Comparison of ENCODE assay signal across 13 cellular contexts in the genomic region with DNA sequence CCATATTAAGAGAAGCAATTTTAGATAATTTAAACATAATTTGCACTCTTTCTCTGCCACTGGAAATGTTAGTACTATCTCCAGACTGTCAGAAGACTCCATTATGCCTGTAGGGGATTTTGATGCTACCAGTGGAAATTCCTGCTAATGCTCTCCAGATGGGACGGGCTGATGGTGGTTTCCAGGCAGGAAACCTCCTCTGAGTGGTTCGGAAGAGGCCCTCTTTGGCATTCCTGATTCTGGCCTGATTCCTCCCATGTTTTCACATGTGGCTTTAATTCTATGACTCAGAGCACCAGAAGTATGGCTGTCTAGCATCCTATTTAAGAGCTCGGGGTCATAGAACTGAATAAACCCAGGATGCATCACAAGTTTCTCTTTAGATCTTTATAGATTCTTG.
A peak's percentile ranks its signal among the peaks of the same experiment; 100 is the strongest.
DNase-seq lines count a peak whose midpoint lies in the region; ATAC-seq and TF ChIP-seq lines count a peak whose summit lies in the region.
"Had no signal": no experiment of that assay in that cellular context is flagged by ENCODE, and none has a peak within 500 bp of the region (broad histone marks: within the 10 kb centered on the region; RNA-seq: fewer than 3 reads in every experiment).

No MANE protein-coding gene starts in this region.

- peak overlapping the region; percentile 73; the same call in 1 of the 2 replicates for H3K9ac ChIP-seq in SK-N-SH

- WGBS in SK-N-SH (ENCODE audit: low lambda C conversion rate) = 6% methylated on average over 3 of the region's 3 CpGs
- 49 to 71% methylated on average over 3 of the region's 3 CpGs for WGBS in thyroid gland, 2 donors

- peaks cover 19% of the 10 kb centered on the region for H3F3A ChIP-seq in SK-N-SH (replicated peaks; ENCODE audit: insufficient read depth)

- intact Hi-C loops in thyroid gland (cut with DNase I) = no loop called here

- TF ChIP-seq CTCF in SK-N-SH (IDR thresholded peaks at IDR 0.05) = no peak
- no peak for TF ChIP-seq CTCF in retinal pigment epithelial cell (conservative IDR thresholded peaks at IDR 0.05; ENCODE audit: low read depth, low read length)
- TF ChIP-seq CTCF in thyroid gland (IDR thresholded peaks at IDR 0.05) = no peak

- no peaks in the 10 kb centered on the region for H3K36me3 ChIP-seq in SK-N-SH (replicated peaks in 1 of 2; ENCODE audit: control insufficient read depth in 1 of 2, insufficient read depth in 2 of 2, low read length in 1 of 2)
- no peaks in the 10 kb centered on the region for H3K36me3 ChIP-seq in thyroid gland
- H3K36me3 ChIP-seq: WERI-Rb-1 had no signal

- H3K4me3 ChIP-seq in SK-N-SH (ENCODE audit: low read depth in 2 of 2, low read length in 1 of 2) (peak overlapping the region; percentile 33 to 45; a peak in 3 of 4 replicates), retinal pigment epithelial cell (ENCODE audit: low read length) (no peak overlapping the region), thyroid gland (replicated peaks in 1 of 3) (no peak overlapping the region)

- H3K27ac ChIP-seq in SK-N-SH (ENCODE audit: low read depth in 2 of 2, low read length in 1 of 2) (peak overlapping the region; percentile 98 to 100), thyroid gland (no peak overlapping the region)
- H3K27ac ChIP-seq: WERI-Rb-1 had no signal

- no peaks in the 10 kb centered on the region for H4K20me1 ChIP-seq in SK-N-SH (ENCODE audit: insufficient read depth)

- H3K9me3 ChIP-seq in SK-N-SH (no peaks in the 10 kb centered on the region), thyroid gland (no peaks in the 10 kb centered on the region)

- H3K4me1 ChIP-seq in SK-N-SH (ENCODE audit: control insufficient read depth in 1 of 2, insufficient read depth in 2 of 2, low read depth in 1 of 2, low read length in 1 of 2) (peaks cover 20 to 39% of the 10 kb centered on the region in 2 experiments), thyroid gland (no peaks in the 10 kb centered on the region)

- no peaks in the 10 kb centered on the region for H3K9me2 ChIP-seq in SK-N-SH

- CTCF ChIA-PET in SK-N-SH (lab: Yijun Ruan, JAX) = interaction anchor here (0.6 to 1.1 kb wide), 2 partner anchors 68 to 70 kb away, joined by 3 to 5 read pairs; no protein-coding TSS in a partner anchor

- H3K27me3 ChIP-seq in SK-N-SH (ENCODE audit: insufficient read depth) = no peaks in the 10 kb centered on the region
- H3K27me3 ChIP-seq in thyroid gland = no peaks in the 10 kb centered on the region

- POLR2A ChIA-PET in SK-N-SH (lab: Yijun Ruan, JAX) = no interaction called here

- peak; percentile 96 to 98 for TF ChIP-seq EP300 in SK-N-SH (IDR thresholded peaks at IDR 0.05; ENCODE audit: borderline replicate concordance in 1 of 2, low read depth in 1 of 2, low read length in 1 of 2)

- no peak for TF ChIP-seq POLR2A in thyroid gland (IDR thresholded peaks at IDR 0.05)

- H2AFZ ChIP-seq in SK-N-SH (ENCODE audit: low read depth) = no peak overlapping the region

- peak; percentile 89 for DNase-seq in GM03348 (ENCODE audit: low spot score)
- DNase-seq in SK-N-SH = peak; percentile 57
- peak; percentile 94 for DNase-seq in fibroblast of the conjunctiva (ENCODE audit: low read depth)
- DNase-seq in retinal pigment epithelial cell (ENCODE audit: low read depth) = peak; percentile 41
- no peak for DNase-seq in germinal center (ENCODE audit: low spot score)
- no peak for DNase-seq in UCSD-AML1 (lab: John Stamatoyannopoulos, UW; ENCODE audit: unreplicated experiment)
- no peak for DNase-seq in thyroid gland
- DNase-seq: DMS153, naive B cell, NCI-H187 treated with DMSO at 0.1 percent for 48 hours, substantia nigra, WERI-Rb-1 had no signal

- peak overlapping the region; percentile 81 for H3K4me2 ChIP-seq in SK-N-SH

- no peaks in the 10 kb centered on the region for H3K79me2 ChIP-seq in SK-N-SH (ENCODE audit: insufficient read depth)

- TF ChIP-seq RAD21 in SK-N-SH (IDR thresholded peaks at IDR 0.05; ENCODE audit: low read length) = peak; percentile 40

- no peak for ATAC-seq in HG03442 (IDR thresholded peaks at IDR 0.05; ENCODE audit: unreplicated experiment)

TF ChIP-seq in SK-N-SH, 30 proteins besides CTCF, POLR2A, EP300 and RAD21 (continues in another document):
- peak; percentile 74 for TF ChIP-seq YY1 (IDR thresholded peaks at IDR 0.05; ENCODE audit: low read depth)
- TF ChIP-seq NRF1 (IDR thresholded peaks at IDR 0.05; ENCODE audit: low read depth, low read length) = no peak
- peak; percentile 88; the same call in 1 of the 2 replicates for TF ChIP-seq SIN3A (IDR thresholded peaks at IDR 0.05; ENCODE audit: borderline replicate concordance, low read depth, low read length)
- TF ChIP-seq RXRA (IDR thresholded peaks at IDR 0.05; ENCODE audit: borderline replicate concordance, low read depth) = peak; percentile 95
- TF ChIP-seq, protein P1, sequence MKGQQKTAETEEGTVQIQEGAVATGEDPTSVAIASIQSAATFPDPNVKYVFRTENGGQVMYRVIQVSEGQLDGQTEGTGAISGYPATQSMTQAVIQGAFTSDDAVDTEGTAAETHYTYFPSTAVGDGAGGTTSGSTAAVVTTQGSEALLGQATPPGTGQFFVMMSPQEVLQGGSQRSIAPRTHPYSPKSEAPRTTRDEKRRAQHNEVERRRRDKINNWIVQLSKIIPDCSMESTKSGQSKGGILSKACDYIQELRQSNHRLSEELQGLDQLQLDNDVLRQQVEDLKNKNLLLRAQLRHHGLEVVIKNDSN (IDR thresholded peaks at IDR 0.05; ENCODE audit: borderline replicate concordance, low read depth) = peak; percentile 45; the same call in 1 of the 2 replicates
- TF ChIP-seq MEF2A (IDR thresholded peaks at IDR 0.05; ENCODE audit: borderline replicate concordance, low read depth) = peak; percentile 75; the same call in 1 of the 2 replicates
- TF ChIP-seq FOXJ3 (CRISPR knock-in tag; IDR thresholded peaks at IDR 0.05) = peak; percentile 70; the same call in 1 of the 2 replicates
- TF ChIP-seq MXI1 (IDR thresholded peaks at IDR 0.05; ENCODE audit: low read depth, low read length) = no peak
- TF ChIP-seq POLR2AphosphoS5 (IDR thresholded peaks at IDR 0.05; ENCODE audit: low read depth, low read length) = peak; percentile 96
- TF ChIP-seq RCOR1 (IDR thresholded peaks at IDR 0.05; ENCODE audit: low read length) = peak; percentile 97
- TF ChIP-seq, protein P2, sequence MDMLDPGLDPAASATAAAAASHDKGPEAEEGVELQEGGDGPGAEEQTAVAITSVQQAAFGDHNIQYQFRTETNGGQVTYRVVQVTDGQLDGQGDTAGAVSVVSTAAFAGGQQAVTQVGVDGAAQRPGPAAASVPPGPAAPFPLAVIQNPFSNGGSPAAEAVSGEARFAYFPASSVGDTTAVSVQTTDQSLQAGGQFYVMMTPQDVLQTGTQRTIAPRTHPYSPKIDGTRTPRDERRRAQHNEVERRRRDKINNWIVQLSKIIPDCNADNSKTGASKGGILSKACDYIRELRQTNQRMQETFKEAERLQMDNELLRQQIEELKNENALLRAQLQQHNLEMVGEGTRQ (IDR thresholded peaks at IDR 0.05; ENCODE audit: borderline replicate concordance, low read depth, low read length) = no peak
- peak; percentile 96 for TF ChIP-seq TEAD4 (IDR thresholded peaks at IDR 0.05; ENCODE audit: borderline replicate concordance, insufficient read depth)
- TF ChIP-seq, protein P3, sequence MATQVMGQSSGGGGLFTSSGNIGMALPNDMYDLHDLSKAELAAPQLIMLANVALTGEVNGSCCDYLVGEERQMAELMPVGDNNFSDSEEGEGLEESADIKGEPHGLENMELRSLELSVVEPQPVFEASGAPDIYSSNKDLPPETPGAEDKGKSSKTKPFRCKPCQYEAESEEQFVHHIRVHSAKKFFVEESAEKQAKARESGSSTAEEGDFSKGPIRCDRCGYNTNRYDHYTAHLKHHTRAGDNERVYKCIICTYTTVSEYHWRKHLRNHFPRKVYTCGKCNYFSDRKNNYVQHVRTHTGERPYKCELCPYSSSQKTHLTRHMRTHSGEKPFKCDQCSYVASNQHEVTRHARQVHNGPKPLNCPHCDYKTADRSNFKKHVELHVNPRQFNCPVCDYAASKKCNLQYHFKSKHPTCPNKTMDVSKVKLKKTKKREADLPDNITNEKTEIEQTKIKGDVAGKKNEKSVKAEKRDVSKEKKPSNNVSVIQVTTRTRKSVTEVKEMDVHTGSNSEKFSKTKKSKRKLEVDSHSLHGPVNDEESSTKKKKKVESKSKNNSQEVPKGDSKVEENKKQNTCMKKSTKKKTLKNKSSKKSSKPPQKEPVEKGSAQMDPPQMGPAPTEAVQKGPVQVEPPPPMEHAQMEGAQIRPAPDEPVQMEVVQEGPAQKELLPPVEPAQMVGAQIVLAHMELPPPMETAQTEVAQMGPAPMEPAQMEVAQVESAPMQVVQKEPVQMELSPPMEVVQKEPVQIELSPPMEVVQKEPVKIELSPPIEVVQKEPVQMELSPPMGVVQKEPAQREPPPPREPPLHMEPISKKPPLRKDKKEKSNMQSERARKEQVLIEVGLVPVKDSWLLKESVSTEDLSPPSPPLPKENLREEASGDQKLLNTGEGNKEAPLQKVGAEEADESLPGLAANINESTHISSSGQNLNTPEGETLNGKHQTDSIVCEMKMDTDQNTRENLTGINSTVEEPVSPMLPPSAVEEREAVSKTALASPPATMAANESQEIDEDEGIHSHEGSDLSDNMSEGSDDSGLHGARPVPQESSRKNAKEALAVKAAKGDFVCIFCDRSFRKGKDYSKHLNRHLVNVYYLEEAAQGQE (IDR thresholded peaks at IDR 0.05; ENCODE audit: low read depth, low read length) = peak; percentile 78
- TF ChIP-seq TAF1 (IDR thresholded peaks at IDR 0.05; ENCODE audit: borderline replicate concordance, low read depth, low read length) = peak; percentile 47; the same call in 1 of the 2 replicates
- peak; percentile 39; the same call in 1 of the 2 replicates for TF ChIP-seq GABPA (IDR thresholded peaks at IDR 0.05; ENCODE audit: low read depth)
- TF ChIP-seq ZBTB33 (IDR thresholded peaks at IDR 0.05; ENCODE audit: borderline replicate concordance, low read depth) = peak; percentile 88
- peak; percentile 31; the same call in 1 of the 2 replicates for TF ChIP-seq ELF1 (IDR thresholded peaks at IDR 0.05)

Comparison
In these comparisons a context has a peak if more than half of its experiments do, and no peak if none do; other contexts are left out.
1. DNase-seq: peak in GM03348 (single experiment), SK-N-SH (single experiment), fibroblast of the conjunctiva (single experiment) and retinal pigment epithelial cell (single experiment); none in germinal center (single experiment), UCSD-AML1 (single experiment) and thyroid gland (0 of 2).
2. H3K27ac ChIP-seq: peak in SK-N-SH (2 of 2); none in thyroid gland (0 of 3).
3. H3K4me3 ChIP-seq: peak in SK-N-SH (2 of 2); none in retinal pigment epithelial cell (single experiment) and thyroid gland (0 of 3).